ENCODE assay signal across 22 cellular contexts in the genomic region with DNA sequence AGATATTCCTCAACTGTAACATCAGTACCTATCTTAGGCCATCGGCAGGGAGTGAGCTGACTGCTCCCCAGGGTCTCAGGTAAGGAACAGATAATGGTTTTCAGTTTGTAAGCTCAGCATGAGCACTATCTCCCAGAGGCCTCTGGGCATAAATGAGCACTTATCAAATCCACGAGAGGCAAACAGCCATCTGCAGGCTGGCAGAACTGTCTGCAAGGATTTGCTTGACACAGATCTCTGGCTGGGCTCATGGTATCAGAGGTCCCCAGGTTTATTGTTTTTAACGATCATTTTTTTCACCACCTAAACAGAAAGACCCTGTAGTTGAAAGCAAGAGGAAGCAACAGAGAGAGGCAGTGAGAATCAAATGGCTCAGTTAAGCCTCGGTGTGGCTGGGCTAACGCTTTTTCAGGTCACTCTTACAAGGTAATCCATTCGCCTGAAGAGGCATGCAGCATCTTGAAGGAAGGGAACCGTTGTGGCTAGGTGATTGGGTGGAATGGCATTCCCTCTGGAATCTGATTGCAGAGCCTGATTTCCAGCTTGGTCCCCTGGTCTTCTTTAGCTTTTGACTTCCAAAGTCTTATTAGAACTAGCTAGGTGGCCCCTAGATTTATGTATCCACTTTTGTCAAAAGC.
DNase-seq lines count a peak whose midpoint lies in the region; TF ChIP-seq lines count a peak whose summit lies in the region.
"Had no signal": no experiment of that assay in that cellular context is flagged by ENCODE, and none has a peak within 500 bp of the region (broad histone marks: within the 10 kb centered on the region; RNA-seq: fewer than 3 reads in every experiment).

No MANE protein-coding gene starts in this region.

- H3K9me3 ChIP-seq in colonic mucosa (no peaks in the 10 kb centered on the region), neutrophil (no peaks in the 10 kb centered on the region)
- H3K9me3 ChIP-seq: esophagus muscularis mucosa, spleen, tibial artery had no signal

- TF ChIP-seq CTCF in colonic mucosa (IDR thresholded peaks at IDR 0.05): no peak
- TF ChIP-seq CTCF in neutrophil (IDR thresholded peaks at IDR 0.05): no peak

- peak overlapping the region in 1 of 2 donors; percentile 67 for H3K9ac ChIP-seq in colonic mucosa (ENCODE audit: low read depth in 2 of 2, low read length in 2 of 2)

- H3K27ac ChIP-seq in colonic mucosa (peak overlapping the region; percentile 90), neutrophil (peak overlapping the region; percentile 59)
- H3K27ac ChIP-seq: esophagus muscularis mucosa, tibial artery had no signal

- H3K4me1 ChIP-seq in colonic mucosa (peaks cover 12% of the 10 kb centered on the region), neutrophil (ENCODE audit: control insufficient read depth in 1 of 2, insufficient read depth in 1 of 2, low read depth in 1 of 2, low read length in 1 of 2) (peaks cover 71 to 79% of the 10 kb centered on the region in 2 experiments)

- H3K4me3 ChIP-seq in colonic mucosa (no peak overlapping the region), neutrophil (ENCODE audit: low read depth in 1 of 2, low read length in 1 of 2) (no peak overlapping the region)
- H3K4me3 ChIP-seq: esophagus muscularis mucosa, spleen, tibial artery had no signal

- DNase-seq in NCI-H1436 (lab: John Stamatoyannopoulos, UW) (peak; percentile 32), NCI-H2171 treated with DMSO at 0.1 percent for 48 hours (lab: John Stamatoyannopoulos, UW) (peak; percentile 75), colonic mucosa (no peak), cardiac septum (ENCODE audit: low spot score) (no peak), epidermal melanocyte (ENCODE audit: insufficient read length, low spot score) (no peak), G401 (ENCODE audit: low spot score) (no peak)
- DNase-seq: activated CD4-positive, alpha-beta T cell treated with anti-CD3 and anti-CD28 coated beads, Interleukin-2, amount 50 U/mL, for 4 hours; activated CD8-positive, alpha-beta memory T cell treated with anti-CD3 and anti-CD28 coated beads, Interleukin-2, amount 50 U/mL, for 48 hours; activated naive CD8-positive, alpha-beta T cell treated with anti-CD3 and anti-CD28 coated beads for 36 hours; CD8-positive, alpha-beta memory T cell; effector CD8-positive, alpha-beta T cell; HFFc6; naive thymus-derived CD4-positive, alpha-beta T cell; NCI-H1092; NCI-H226; RPMI8226; spleen; stimulated activated CD4-positive, alpha-beta T cell treated with anti-CD3 and anti-CD28 coated beads, Interleukin-4, amount 100 ng/mL, for 24 hours; T-helper 17 cell; tibial artery had no signal

- no peaks in the 10 kb centered on the region for H3K36me3 ChIP-seq in colonic mucosa
- H3K36me3 ChIP-seq in neutrophil: no peaks in the 10 kb centered on the region
- H3K36me3 ChIP-seq: esophagus muscularis mucosa, spleen, tibial artery had no signal

- in situ Hi-C loops in G401 (cut with HindIII; ENCODE audit: low sequenced_read_pairs): no loop called here

- intact Hi-C loops in colonic mucosa (cut with DNase I) (no loop called here), cardiac septum (cut with DNase I) (no loop called here)

- H3K27me3 ChIP-seq in colonic mucosa (no peaks in the 10 kb centered on the region), neutrophil (no peaks in the 10 kb centered on the region)
- H3K27me3 ChIP-seq: esophagus muscularis mucosa, spleen, tibial artery had no signal

Comparison
In these comparisons a context has a peak if more than half of its experiments do, and no peak if none do; other contexts are left out.
1. DNase-seq: peak in NCI-H1436 (single experiment) and NCI-H2171 treated with DMSO at 0.1 percent for 48 hours (single experiment); none in colonic mucosa (single experiment), cardiac septum (single experiment), epidermal melanocyte (single experiment) and G401 (single experiment).